8 cellular contexts compared by ENCODE assay signal in the genomic region with DNA sequence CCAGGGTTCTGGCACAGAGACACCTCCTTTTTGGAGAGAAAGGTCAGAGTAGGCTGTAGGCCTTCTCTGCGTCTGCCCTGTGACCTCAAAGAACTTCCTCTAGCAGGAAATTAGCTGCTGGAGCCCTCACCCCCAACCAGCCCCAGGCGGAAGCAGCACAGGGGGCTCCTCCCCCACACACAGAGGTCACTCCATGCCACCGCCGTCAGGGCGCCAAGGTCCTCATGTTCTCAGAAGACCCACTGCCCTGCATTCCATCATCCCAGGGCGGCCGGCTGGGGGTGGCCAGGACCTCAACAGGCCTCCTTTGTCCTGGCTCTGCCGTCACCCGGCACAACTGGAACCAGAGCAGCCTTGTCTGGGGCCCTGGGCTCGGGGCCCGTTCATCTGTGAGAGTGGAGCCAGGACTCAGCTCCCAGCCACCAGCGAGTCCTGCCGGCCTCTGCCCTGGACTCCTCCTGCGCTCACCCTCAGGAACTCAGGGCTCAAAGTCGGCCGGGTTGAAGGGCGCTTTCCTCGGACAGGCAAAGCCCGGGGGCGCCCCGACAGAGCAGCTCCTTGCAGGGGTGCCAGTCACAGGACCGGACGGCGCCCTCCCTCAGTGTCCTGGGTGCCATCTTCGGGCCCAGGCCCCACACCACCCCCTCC. TPM values are rescaled to one million over a fixed set of nuclear protein-coding genes. Genes with fewer than 3 reads are reported as not detected.
A peak's percentile ranks its signal among the peaks of the same experiment; 100 is the strongest.
DNase-seq lines count a peak whose midpoint lies in the region; ATAC-seq and FAIRE-seq lines count a peak whose summit lies in the region.

No MANE protein-coding gene starts in this region.

- H3K27me3 ChIP-seq in neuronal stem cell (ENCODE audit: control insufficient read depth in 3 of 3, insufficient read depth in 3 of 3, low read depth in 1 of 3, low read length in 3 of 3), result peaks cover 2 to 38% (median 2%) of the 10 kb centered on the region in 3 experiments

- DNase-seq in CMK (ENCODE audit: low read depth), result peak; percentile 74
- DNase-seq in MV-4-11 (lab: John Stamatoyannopoulos, UW), result peak; percentile 86
- peak; percentile 61 for DNase-seq in activated T-helper 1 cell treated with Interleukin-2 at 50 U/mL for 16 hours (ENCODE audit: low read depth)
- peak; percentile 82 to 87 for DNase-seq in frontal cortex (ENCODE audit: low spot score in 2 of 2)
- no peak for DNase-seq in neuronal stem cell (ENCODE audit: low spot score)
- no peak for DNase-seq in NCI-H510A treated with DMSO at 0.1 percent for 48 hours (lab: John Stamatoyannopoulos, UW)

- H2BK5ac ChIP-seq in neuronal stem cell (ENCODE audit: low read length), result no peak overlapping the region

- H3K4me3 ChIP-seq in neuronal stem cell (ENCODE audit: low read length in 2 of 2), result peak overlapping the region; percentile 56 to 79

- no peak overlapping the region for H3K27ac ChIP-seq in neuronal stem cell (replicated peaks; ENCODE audit: low read length)

- H3K4me1 ChIP-seq in neuronal stem cell (ENCODE audit: control insufficient read depth in 2 of 2, insufficient read depth in 1 of 2, low read depth in 1 of 2, low read length in 2 of 2), result peaks cover 16 to 28% of the 10 kb centered on the region in 2 donors

- peak overlapping the region; percentile 71 for H3K14ac ChIP-seq in neuronal stem cell (ENCODE audit: low read length)

- H3K9ac ChIP-seq in neuronal stem cell (ENCODE audit: low read depth, low read length, poor library complexity), result peak overlapping the region; percentile 44

- ATAC-seq in HG02642 (IDR thresholded peaks at IDR 0.05; ENCODE audit: poor library complexity, unreplicated experiment) (no peak), HG03442 (IDR thresholded peaks at IDR 0.05; ENCODE audit: unreplicated experiment) (no peak)

- no peak overlapping the region for H4K91ac ChIP-seq in neuronal stem cell (ENCODE audit: low read depth, low read length, poor library complexity)

- FAIRE-seq in frontal cortex (lab: Jason Lieb, UNC), result no peak

- peak overlapping the region; percentile 91 for H2BK120ac ChIP-seq in neuronal stem cell (ENCODE audit: low read depth, low read length)

- H2AK5ac ChIP-seq in neuronal stem cell (ENCODE audit: low read depth, low read length), result peak overlapping the region; percentile 41

- H4K8ac ChIP-seq in neuronal stem cell (ENCODE audit: low read depth, low read length), result no peak overlapping the region

- WGBS in neuronal stem cell (ENCODE audit: extremely low coverage in 2 of 2, insufficient read length in 2 of 2, insufficient replicate concordance in 1 of 2), 2 donors, result no CpG with 5 or more reads among the region's 25 CpGs

- H2BK12ac ChIP-seq in neuronal stem cell (ENCODE audit: low read length), result no peak overlapping the region

- H3K4ac ChIP-seq in neuronal stem cell (ENCODE audit: low read length), result no peak overlapping the region

- peak overlapping the region; percentile 97 for H2AFZ ChIP-seq in neuronal stem cell (ENCODE audit: low read length)

- H3K4me2 ChIP-seq in neuronal stem cell (ENCODE audit: insufficient read depth, low read length, poor library complexity, severe bottlenecking), result peak overlapping the region; percentile 94

- H3K18ac ChIP-seq in neuronal stem cell (ENCODE audit: low read length), result peak overlapping the region; percentile 90

- H3K79me1 ChIP-seq in neuronal stem cell (ENCODE audit: low read depth, low read length), result peaks cover 10% of the 10 kb centered on the region

- H2BK15ac ChIP-seq in neuronal stem cell (ENCODE audit: low read length), result peak overlapping the region; percentile 93

- peak overlapping the region; percentile 85 for H3K23ac ChIP-seq in neuronal stem cell (ENCODE audit: low read depth, low read length, poor library complexity)

- peaks cover 0 to 6% of the 10 kb centered on the region in 2 donors for H3K36me3 ChIP-seq in neuronal stem cell (replicated peaks in 1 of 2; ENCODE audit: control insufficient read depth in 2 of 2, insufficient read depth in 2 of 2, low read length in 2 of 2)

- no peaks in the 10 kb centered on the region for H3K9me3 ChIP-seq in neuronal stem cell (replicated peaks in 1 of 2; ENCODE audit: control insufficient read depth in 2 of 2, insufficient read depth in 1 of 2, low read depth in 1 of 2, low read length in 2 of 2)

RNA-seq across cellular contexts. Expression of gene TMC6, which starts 1.2 kb away (rescaled TPM):
- total RNA-seq in frontal cortex, result 2.0 TPM
- polyA plus RNA-seq in neuronal stem cell (2013, experiment 1 of 2), result 18.0 TPM
- polyA plus RNA-seq in neuronal stem cell (2013, experiment 2 of 2), result 18.2 TPM

RNA-seq across cellular contexts. Expression of gene TMC8, which starts 3.2 kb away (rescaled TPM):
- 0.41 TPM for total RNA-seq in frontal cortex
- 0.08 TPM for polyA plus RNA-seq in neuronal stem cell (2013, experiment 1 of 2)
- 0.08 TPM for polyA plus RNA-seq in neuronal stem cell (2013, experiment 2 of 2)

RNA-seq across cellular contexts. Expression of gene C17orf99, which starts 18.8 kb away (rescaled TPM):
- 2.0 TPM for total RNA-seq in frontal cortex
- not detected for polyA plus RNA-seq in neuronal stem cell (2013, experiment 1 of 2)
- not detected for polyA plus RNA-seq in neuronal stem cell (2013, experiment 2 of 2)

RNA-seq across cellular contexts. Expression of gene SYNGR2, which starts 41.0 kb away (rescaled TPM):
- 6.1 TPM for total RNA-seq in frontal cortex
- 16.6 TPM for polyA plus RNA-seq in neuronal stem cell (2013, experiment 1 of 2)
- polyA plus RNA-seq in neuronal stem cell (2013, experiment 2 of 2), result 16.6 TPM

RNA-seq across cellular contexts. Expression of gene TK1, which starts 59.5 kb away (rescaled TPM):
- total RNA-seq in frontal cortex, result 3.7 TPM
- polyA plus RNA-seq in neuronal stem cell (2013, experiment 1 of 2), result 38.3 TPM
- polyA plus RNA-seq in neuronal stem cell (2013, experiment 2 of 2), result 37.7 TPM

Comparison
In these comparisons a context has a peak if more than half of its experiments do, and no peak if none do; other contexts are left out.
1. DNase-seq: peak in CMK (single experiment), MV-4-11 (single experiment), activated T-helper 1 cell treated with Interleukin-2 at 50 U/mL for 16 hours (single experiment) and frontal cortex (2 of 2); none in neuronal stem cell (single experiment) and NCI-H510A treated with DMSO at 0.1 percent for 48 hours (single experiment).